7 cellular contexts compared by ENCODE assay signal in genomic region chr17:6913608-6914443, GRCh38.
DNase-seq lines count a peak whose midpoint lies in the region; ATAC-seq and TF ChIP-seq lines count a peak whose summit lies in the region.

No MANE protein-coding gene starts in this region.

- H3K27me3 ChIP-seq in dorsolateral prefrontal cortex, result no peaks in the 10 kb centered on the region

- H3K36me3 Mint-ChIP-seq in activated CD4-positive, alpha-beta memory T cell treated with anti-CD3 and anti-CD28 coated beads for 36 hours, result no peaks in the 10 kb centered on the region
- peaks cover 2% of the 10 kb centered on the region for H3K36me3 Mint-ChIP-seq in memory B cell

- ATAC-seq in memory B cell (ENCODE audit: low read depth) (peak; percentile 84), GM21423 (IDR thresholded peaks at IDR 0.05; ENCODE audit: unreplicated experiment) (no peak)

- H3K27ac Mint-ChIP-seq in activated CD4-positive, alpha-beta memory T cell treated with anti-CD3 and anti-CD28 coated beads for 36 hours, result no peak overlapping the region
- no peak overlapping the region for H3K27ac Mint-ChIP-seq in memory B cell

- CTCF ChIA-PET in activated CD4-positive, alpha-beta memory T cell treated with anti-CD3 and anti-CD28 coated beads for 36 hours (lab: Charles Lee), result interaction anchor here (0.7 to 8.7 kb wide), 22 partner anchors 10 to 252 kb away, joined by 3 to 257 read pairs (median 4); partner anchors contain the start of genes ALOX12, RNASEK and SLC16A13

- DNase-seq in GM19240 (ENCODE audit: insufficient read length, low spot score), result peak; percentile 19
- DNase-seq in NCI-H510A (lab: John Stamatoyannopoulos, UW), result peak; percentile 13
- peak; percentile 82 for DNase-seq in activated CD4-positive, alpha-beta memory T cell treated with anti-CD3 and anti-CD28 coated beads for 36 hours
- peak; percentile 60 to 80 (median 68) for DNase-seq in dorsolateral prefrontal cortex
- peak; percentile 75 to 87 for DNase-seq in memory B cell (ENCODE audit: low spot score in 2 of 2)
- DNase-seq in stimulated activated CD8-positive, alpha-beta memory T cell treated with anti-CD3 and anti-CD28 coated beads, Interleukin-12 subunit alpha, Interleukin-12 subunit beta, amount 100 ng/mL, for 1 hour (ENCODE audit: low read depth), result peak; percentile 70

- H3K4me3 Mint-ChIP-seq in activated CD4-positive, alpha-beta memory T cell treated with anti-CD3 and anti-CD28 coated beads for 36 hours, result peak overlapping the region; percentile 53
- H3K4me3 Mint-ChIP-seq in memory B cell, result peak overlapping the region; percentile 87

- H3K27ac ChIP-seq in dorsolateral prefrontal cortex, result no peak overlapping the region

- TF ChIP-seq CTCF in dorsolateral prefrontal cortex (IDR thresholded peaks at IDR 0.05 in 54 of 56, conservative IDR thresholded peaks at IDR 0.05 in 2 of 56; ENCODE audit: low read depth in 1 of 56, partially characterized antibody in 56 of 56), result peak; percentile 43 to 92 (median 81)

- no peaks in the 10 kb centered on the region for H3K9me3 Mint-ChIP-seq in activated CD4-positive, alpha-beta memory T cell treated with anti-CD3 and anti-CD28 coated beads for 36 hours
- no peaks in the 10 kb centered on the region for H3K9me3 Mint-ChIP-seq in memory B cell

- peaks cover 16% of the 10 kb centered on the region for H3K4me1 Mint-ChIP-seq in activated CD4-positive, alpha-beta memory T cell treated with anti-CD3 and anti-CD28 coated beads for 36 hours (ENCODE audit: low read depth)
- peaks cover 15% of the 10 kb centered on the region for H3K4me1 Mint-ChIP-seq in memory B cell

- H3K27me3 Mint-ChIP-seq in activated CD4-positive, alpha-beta memory T cell treated with anti-CD3 and anti-CD28 coated beads for 36 hours, result peaks cover 16% of the 10 kb centered on the region
- peaks cover 4% of the 10 kb centered on the region for H3K27me3 Mint-ChIP-seq in memory B cell

- intact Hi-C loops in activated CD4-positive, alpha-beta memory T cell treated with anti-CD3 and anti-CD28 coated beads for 36 hours (cut with micrococcal nuclease), result loop anchor here (2.0 kb wide), 1 partner anchor 223 kb away; no protein-coding TSS in a partner anchor
- intact Hi-C loops in dorsolateral prefrontal cortex (cut with DNase I), result loop anchor here (2.0 to 5.0 kb wide), 3 partner anchors 93 to 108 kb away; partner anchors contain the start of gene BCL6B (in 1 of the 2)

- H3K4me3 ChIP-seq in dorsolateral prefrontal cortex, result peak overlapping the region in 54 of 59 donors; percentile 9 to 64 (median 38)

- POLR2A ChIA-PET in activated CD4-positive, alpha-beta memory T cell treated with anti-CD3 and anti-CD28 coated beads for 36 hours (lab: Charles Lee), result interaction anchor here (0.9 to 1.6 kb wide), 2 partner anchors 26 to 103 kb away, joined by 3 read pairs; no protein-coding TSS in a partner anchor

Comparison
In these comparisons a context has a peak if more than half of its experiments do, and no peak if none do; other contexts are left out.
1. DNase-seq: peak in every context shown above with its lines; median percentile 82 in activated CD4-positive, alpha-beta memory T cell treated with anti-CD3 and anti-CD28 coated beads for 36 hours; 81 in memory B cell; 70 in stimulated activated CD8-positive, alpha-beta memory T cell treated with anti-CD3 and anti-CD28 coated beads, Interleukin-12 subunit alpha, Interleukin-12 subunit beta, amount 100 ng/mL, for 1 hour; 68 in dorsolateral prefrontal cortex; 19 in GM19240; 13 in NCI-H510A.